18 cellular contexts compared by ENCODE assay signal in genomic region chr1:3492545-3493246, GRCh38. TPM values are rescaled to one million over a fixed set of nuclear protein-coding genes. Genes with fewer than 3 reads are reported as not detected.
DNase-seq lines count a peak whose midpoint lies in the region; ATAC-seq, FAIRE-seq and TF ChIP-seq lines count a peak whose summit lies in the region.
"Had no signal": no experiment of that assay in that cellular context is flagged by ENCODE, and none has a peak within 500 bp of the region (broad histone marks: within the 10 kb centered on the region; RNA-seq: fewer than 3 reads in every experiment).

No MANE protein-coding gene starts in this region.

- H2AFZ ChIP-seq in PC-9 (no peak overlapping the region), mesenchymal stem cell (ENCODE audit: low read depth, low read length) (no peak overlapping the region)
- H2AFZ ChIP-seq: GM23338 had no signal

- H3K9me2 ChIP-seq in PC-9 (ENCODE audit: insufficient read depth), result no peaks in the 10 kb centered on the region

- H3K4me3 Mint-ChIP-seq in stimulated activated naive CD8-positive, alpha-beta T cell treated with anti-CD3 and anti-CD28 coated beads, Interleukin-15, amount 100 ng/mL, for 72 hours, result no peak overlapping the region
- H3K4me3 Mint-ChIP-seq: CD14-positive monocyte, GM23338 had no signal

- FAIRE-seq in D721Med (lab: Jason Lieb, UNC), result no peak
- FAIRE-seq: A549, GM19239 had no signal

- TF ChIP-seq CTCF in PC-9 (conservative IDR thresholded peaks at IDR 0.05), result no peak
- no peak for TF ChIP-seq CTCF in D721Med (IDR thresholded peaks at IDR 0.05; ENCODE audit: insufficient read depth, missing control alignments)

- H3K9me3 Mint-ChIP-seq in stimulated activated naive CD8-positive, alpha-beta T cell treated with anti-CD3 and anti-CD28 coated beads, Interleukin-15, amount 100 ng/mL, for 72 hours, result peaks cover 9 to 13% of the 10 kb centered on the region in 2 donors

- H3K4me1 ChIP-seq in PC-9 (replicated peaks; ENCODE audit: insufficient read depth) (peaks cover 20% of the 10 kb centered on the region), mesenchymal stem cell (ENCODE audit: control insufficient read depth, insufficient read depth, low read depth, low read length) (peaks cover 36% of the 10 kb centered on the region)

- H3K27me3 ChIP-seq in PC-9 (ENCODE audit: insufficient read depth, low read depth) (no peaks in the 10 kb centered on the region), mesenchymal stem cell (ENCODE audit: control insufficient read depth in 1 of 2, insufficient read depth in 1 of 2, low read length in 2 of 2) (peaks cover 4 to 8% of the 10 kb centered on the region in 2 experiments)
- H3K27me3 ChIP-seq: BLaER1 had no signal

- H3K9ac ChIP-seq in mesenchymal stem cell (ENCODE audit: low read length), result no peak overlapping the region
- H3K9ac ChIP-seq: BLaER1 had no signal

- no peak overlapping the region for H3K23ac ChIP-seq in mesenchymal stem cell (ENCODE audit: low read length in 2 of 2)

- BruUV-seq in PC-9 (replicated peaks; lab: Mats Ljungman, UMichigan), result no TSS peak

- H3K27ac ChIP-seq in PC-9 (no peak overlapping the region), mesenchymal stem cell (ENCODE audit: low read length, poor library complexity, severe bottlenecking) (no peak overlapping the region)
- H3K27ac ChIP-seq: A549, BLaER1 had no signal

- no peak overlapping the region for H2BK12ac ChIP-seq in mesenchymal stem cell (ENCODE audit: low read length in 2 of 2)

- no peak overlapping the region for H2BK15ac ChIP-seq in mesenchymal stem cell (ENCODE audit: low read depth, poor library complexity, severe bottlenecking)

- WGBS in mesenchymal stem cell, result 85% methylated on average over 17 of the region's 17 CpGs

- CTCF ChIA-PET in PC-9 (lab: Charles Lee), result no interaction called here

- H3K14ac ChIP-seq in mesenchymal stem cell (ENCODE audit: low read length in 2 of 2), result no peak overlapping the region

- H3K4me2 ChIP-seq in PC-9 (peak overlapping the region; percentile 31; the same call in 1 of the 2 replicates), mesenchymal stem cell (ENCODE audit: low read length, poor library complexity, severe bottlenecking) (no peak overlapping the region)
- H3K4me2 ChIP-seq: A549, BLaER1, GM23338 had no signal

- intact Hi-C loops in PC-9 (cut with micrococcal nuclease; ENCODE audit: unreplicated experiment), result no loop called here

- no peak overlapping the region for H4K8ac ChIP-seq in mesenchymal stem cell (ENCODE audit: low read length)

- POLR2A ChIA-PET in PC-9 (lab: Charles Lee; ENCODE audit: unreplicated experiment), result no interaction called here

- H3F3A ChIP-seq in PC-9 (ENCODE audit: insufficient read depth, low read depth), result peaks cover 19% of the 10 kb centered on the region; the same call in 1 of the 2 replicates

- DNase-seq in ELF-1 (ENCODE audit: low read depth, low spot score), result peak; percentile 18
- peak; percentile 56 to 65 for DNase-seq in PC-9
- DNase-seq in mesenchymal stem cell, result no peak
- no peak for DNase-seq in DMS53 (lab: John Stamatoyannopoulos, UW)
- DNase-seq in D721Med (ENCODE audit: insufficient read length, low spot score), result no peak
- DNase-seq in stimulated activated naive CD8-positive, alpha-beta T cell treated with anti-CD3 and anti-CD28 coated beads, Interleukin-15, amount 100 ng/mL, for 72 hours, result no peak
- DNase-seq: CD4-positive, alpha-beta memory T cell; DMS79; GF-D8; H7; Kasumi-1; KG1 had no signal

- no peak overlapping the region for H2AK5ac ChIP-seq in mesenchymal stem cell (ENCODE audit: low read length, severe bottlenecking)

- no peak overlapping the region for H3K4ac ChIP-seq in mesenchymal stem cell (ENCODE audit: low read depth in 1 of 2, low read length in 2 of 2)

- H3K9me3 ChIP-seq in PC-9 (ENCODE audit: insufficient read depth, low read depth), result no peaks in the 10 kb centered on the region
- peaks cover 12% of the 10 kb centered on the region for H3K9me3 ChIP-seq in mesenchymal stem cell (ENCODE audit: control insufficient read depth, low read length)

- H3K79me2 ChIP-seq in PC-9 (ENCODE audit: low read depth), result no peaks in the 10 kb centered on the region

- H3K18ac ChIP-seq in mesenchymal stem cell (ENCODE audit: low read depth in 1 of 2, low read length in 2 of 2), result no peak overlapping the region

- peaks cover 5% of the 10 kb centered on the region; the same call in 1 of the 2 replicates for H4K20me1 ChIP-seq in PC-9 (ENCODE audit: insufficient read depth)

- no peak overlapping the region for H3K27ac Mint-ChIP-seq in stimulated activated naive CD8-positive, alpha-beta T cell treated with anti-CD3 and anti-CD28 coated beads, Interleukin-15, amount 100 ng/mL, for 72 hours
- H3K27ac Mint-ChIP-seq: CD14-positive monocyte; CD4-positive, alpha-beta memory T cell; GM23338 had no signal

- peaks cover 9% of the 10 kb centered on the region for H3K4me1 Mint-ChIP-seq in stimulated activated naive CD8-positive, alpha-beta T cell treated with anti-CD3 and anti-CD28 coated beads, Interleukin-15, amount 100 ng/mL, for 72 hours

- H3K36me3 ChIP-seq in PC-9 (ENCODE audit: low read depth) (peaks cover 12% of the 10 kb centered on the region; the same call in 1 of the 2 replicates), mesenchymal stem cell (ENCODE audit: control insufficient read depth in 1 of 2, insufficient read depth in 2 of 2, low read depth in 1 of 2, low read length in 2 of 2) (peaks cover 7 to 12% of the 10 kb centered on the region in 2 experiments)

- H2BK120ac ChIP-seq in mesenchymal stem cell (ENCODE audit: low read depth, low read length), result no peak overlapping the region

- H4K91ac ChIP-seq in mesenchymal stem cell (ENCODE audit: low read length), result peak overlapping the region; percentile 25

- H3K4me3 ChIP-seq in PC-9 (no peak overlapping the region), mesenchymal stem cell (ENCODE audit: insufficient read depth in 1 of 2, low read depth in 1 of 2, low read length in 2 of 2) (no peak overlapping the region)
- H3K4me3 ChIP-seq: A549, BLaER1, GM23338 had no signal

- ATAC-seq in GM21515 (IDR thresholded peaks at IDR 0.05; ENCODE audit: unreplicated experiment), result no peak
- ATAC-seq in stimulated activated naive CD8-positive, alpha-beta T cell treated with anti-CD3 and anti-CD28 coated beads, Interleukin-15, amount 100 ng/mL, for 72 hours, result no peak

- no peaks in the 10 kb centered on the region for H3K27me3 Mint-ChIP-seq in stimulated activated naive CD8-positive, alpha-beta T cell treated with anti-CD3 and anti-CD28 coated beads, Interleukin-15, amount 100 ng/mL, for 72 hours
- H3K27me3 Mint-ChIP-seq: CD4-positive, alpha-beta memory T cell had no signal

- no peaks in the 10 kb centered on the region for H3K79me1 ChIP-seq in mesenchymal stem cell (replicated peaks; ENCODE audit: low read length, poor library complexity, severe bottlenecking)

- H2BK5ac ChIP-seq in mesenchymal stem cell (ENCODE audit: low read depth, low read length, poor library complexity, severe bottlenecking), result no peak overlapping the region

RNA-seq across cellular contexts. Expression of gene ARHGEF16, which starts 38.2 kb away (rescaled TPM):
- 25.1 and 29.1 TPM in 2 replicates for total RNA-seq in PC-9 (2021)
- 0.73 TPM for polyA plus RNA-seq in mesenchymal stem cell (2013, experiment 1 of 2)
- polyA plus RNA-seq in mesenchymal stem cell (2013, experiment 2 of 2), result 0.49 TPM
- polyA plus RNA-seq: CD14-positive monocyte had no signal

Comparison
In these comparisons a context has a peak if more than half of its experiments do, and no peak if none do; other contexts are left out.
1. DNase-seq: peak in ELF-1 (single experiment) and PC-9 (2 of 2); none in mesenchymal stem cell (single experiment), DMS53 (single experiment), D721Med (single experiment) and stimulated activated naive CD8-positive, alpha-beta T cell treated with anti-CD3 and anti-CD28 coated beads, Interleukin-15, amount 100 ng/mL, for 72 hours (0 of 2).